Comparison of ENCODE assay signal across 19 cellular contexts in genomic region chr7:29478218-29478617, GRCh38.
A peak's percentile ranks its signal among the peaks of the same experiment; 100 is the strongest.
DNase-seq lines count a peak whose midpoint lies in the region; ATAC-seq and TF ChIP-seq lines count a peak whose summit lies in the region.
"Had no signal": no experiment of that assay in that cellular context is flagged by ENCODE, and none has a peak within 500 bp of the region (broad histone marks: within the 10 kb centered on the region; RNA-seq: fewer than 3 reads in every experiment).

No MANE protein-coding gene starts in this region.

- H2AFZ ChIP-seq in neural cell (ENCODE audit: low read depth, low read length) = no peak overlapping the region

- no peaks in the 10 kb centered on the region for H3K79me2 ChIP-seq in neural cell (replicated peaks; ENCODE audit: insufficient read depth, low read length)

- TF ChIP-seq EP300 in neural cell (conservative IDR thresholded peaks at IDR 0.05; ENCODE audit: poor library complexity, severe bottlenecking) = no peak

- no peak overlapping the region for H3K4me3 ChIP-seq in neural cell (ENCODE audit: low read length)
- H3K4me3 ChIP-seq: SK-N-MC had no signal

- H3K27me3 ChIP-seq in neural cell (ENCODE audit: insufficient read depth, low read depth, low read length) = no peaks in the 10 kb centered on the region

- no peak for ATAC-seq in GM21576 (IDR thresholded peaks at IDR 0.05; ENCODE audit: unreplicated experiment)
- ATAC-seq in left lobe of liver = no peak
- no peak for ATAC-seq in GM21367 (IDR thresholded peaks at IDR 0.05; ENCODE audit: unreplicated experiment)

- TF ChIP-seq CTCF in neural cell (IDR thresholded peaks at IDR 0.05; ENCODE audit: poor library complexity, severe bottlenecking) = no peak

- no peak for TF ChIP-seq RAD21 in neural cell (conservative IDR thresholded peaks at IDR 0.05)

- DNase-seq in stimulated activated CD4-positive, alpha-beta T cell treated with anti-CD3 and anti-CD28 coated beads, Interleukin-1b, Interleukin-23, amount 100 ng/mL, for 48 hours = no peak
- DNase-seq in left lobe of liver (ENCODE audit: low spot score) = no peak
- DNase-seq: C1 segment of cervical spinal cord; CD4-positive, alpha-beta memory T cell; COR-L47; Kasumi-1; NCI-H1092 treated with DMSO at 0.1 percent for 48 hours; NCI-H1436 treated with DMSO at 0.1 percent for 48 hours; NCI-H187 treated with DMSO at 0.1 percent for 48 hours; NCI-H2171 treated with DMSO at 0.1 percent for 48 hours; NCI-H345; NCI-H510A treated with DMSO at 0.1 percent for 48 hours; SIG-M5 had no signal

- H3K9ac ChIP-seq in neural cell (ENCODE audit: low read length) = no peak overlapping the region

- H3K27ac ChIP-seq in angular gyrus (ENCODE audit: low read depth, low read length) (peak overlapping the region; percentile 96), cingulate gyrus (ENCODE audit: low read depth, low read length) (peak overlapping the region; percentile 94), neural cell (ENCODE audit: low read length) (peak overlapping the region; percentile 16)
- H3K27ac ChIP-seq: SK-N-MC had no signal

- no peaks in the 10 kb centered on the region for H3K9me2 ChIP-seq in neural cell (ENCODE audit: insufficient read depth, low read length)

- no peaks in the 10 kb centered on the region for H3F3A ChIP-seq in neural cell (ENCODE audit: insufficient read depth, low read length, poor library complexity, severe bottlenecking)

- H3K4me2 ChIP-seq in neural cell (ENCODE audit: low read length) = no peak overlapping the region

- H3K9me3 ChIP-seq in neural cell (ENCODE audit: low read length) = no peaks in the 10 kb centered on the region

- no peaks in the 10 kb centered on the region for H4K20me1 ChIP-seq in neural cell (ENCODE audit: insufficient read depth)

- no peaks in the 10 kb centered on the region for H3K36me3 ChIP-seq in neural cell (ENCODE audit: insufficient read depth, low read length)

TF ChIP-seq in neural cell, 6 proteins besides CTCF, POLR2A, EP300 and RAD21:
- TF ChIP-seq SMC3 (conservative IDR thresholded peaks at IDR 0.05; ENCODE audit: poor library complexity) (no peak), POLR2AphosphoS5 (IDR thresholded peaks at IDR 0.05) (no peak), REST (IDR thresholded peaks at IDR 0.05; ENCODE audit: borderline replicate concordance) (no peak), EZH2 (IDR thresholded peaks at IDR 0.05; ENCODE audit: borderline replicate concordance, insufficient read depth, low read length, poor library complexity, severe bottlenecking) (no peak), TAF1 (IDR thresholded peaks at IDR 0.05; ENCODE audit: low read depth) (no peak), MXI1 (conservative IDR thresholded peaks at IDR 0.05; ENCODE audit: poor library complexity, severe bottlenecking) (no peak)

Comparison
In these comparisons a context has a peak if more than half of its experiments do, and no peak if none do; other contexts are left out.
1. H3K27ac ChIP-seq: peak in every context shown above with its lines; median percentile 96 in angular gyrus; 94 in cingulate gyrus; 16 in neural cell.